Comparison of ENCODE assay signal across 10 cellular contexts in genomic region chr15:25416693-25417092, GRCh38. TPM values are rescaled to one million over a fixed set of nuclear protein-coding genes. Genes with fewer than 3 reads are reported as not detected.
A peak's percentile ranks its signal among the peaks of the same experiment; 100 is the strongest.
DNase-seq lines count a peak whose midpoint lies in the region; ATAC-seq lines count a peak whose summit lies in the region.
"Had no signal": no experiment of that assay in that cellular context is flagged by ENCODE, and none has a peak within 500 bp of the region (broad histone marks: within the 10 kb centered on the region; RNA-seq: fewer than 3 reads in every experiment).

No MANE protein-coding gene starts in this region.

- DNase-seq in NCI-H2029 (lab: John Stamatoyannopoulos, UW) = peak; percentile 38
- peak; percentile 76 for DNase-seq in kidney glomerular epithelial cell (lab: John Stamatoyannopoulos, UW)
- DNase-seq in cortex of kidney (lab: John Stamatoyannopoulos, UW) = no peak
- DNase-seq in retina = no peak
- no peak for DNase-seq in Right ventricle myocardium inferior (ENCODE audit: missing footprints)
- DNase-seq in effector memory CD4-positive, alpha-beta T cell = no peak
- DNase-seq: GDM1 had no signal

- H3K4me1 ChIP-seq in effector memory CD4-positive, alpha-beta T cell (ENCODE audit: control insufficient read depth, insufficient read depth, low read length, poor library complexity, severe bottlenecking) = peaks cover 9% of the 10 kb centered on the region

- no peak overlapping the region for H3K27ac ChIP-seq in effector memory CD4-positive, alpha-beta T cell (ENCODE audit: insufficient read depth, low read length, poor library complexity, severe bottlenecking)
- H3K27ac ChIP-seq: gastroesophageal sphincter had no signal

- no peaks in the 10 kb centered on the region for H3K36me3 ChIP-seq in effector memory CD4-positive, alpha-beta T cell (ENCODE audit: control insufficient read depth, insufficient read depth, low read length)

- no peaks in the 10 kb centered on the region for H3K27me3 ChIP-seq in effector memory CD4-positive, alpha-beta T cell (replicated peaks; ENCODE audit: control insufficient read depth, insufficient read depth, low read length, poor library complexity, severe bottlenecking)
- H3K27me3 ChIP-seq: gastroesophageal sphincter had no signal

- intact Hi-C loops in Right ventricle myocardium inferior (cut with DNase I) = no loop called here

- H3K4me3 ChIP-seq in effector memory CD4-positive, alpha-beta T cell (ENCODE audit: insufficient read depth, low read depth, low read length, poor library complexity, severe bottlenecking) = no peak overlapping the region
- H3K4me3 ChIP-seq: gastroesophageal sphincter had no signal

- no peaks in the 10 kb centered on the region for H3K9me3 ChIP-seq in effector memory CD4-positive, alpha-beta T cell (ENCODE audit: control insufficient read depth, low read length)
- H3K9me3 ChIP-seq: gastroesophageal sphincter had no signal

- peak; percentile 65 for ATAC-seq in GM18502 (IDR thresholded peaks at IDR 0.05; ENCODE audit: poor library complexity, unreplicated experiment)
- ATAC-seq in GM21619 (IDR thresholded peaks at IDR 0.05; ENCODE audit: unreplicated experiment) = peak; percentile 72
- ATAC-seq in Right ventricle myocardium inferior = no peak
- ATAC-seq: gastroesophageal sphincter had no signal

RNA-seq across cellular contexts. Expression of gene UBE3A, which starts 22.1 kb away (rescaled TPM):
- total RNA-seq in Right ventricle myocardium inferior = 104 TPM

Comparison
In these comparisons a context has a peak if more than half of its experiments do, and no peak if none do; other contexts are left out.
1. DNase-seq: peak in NCI-H2029 (single experiment) and kidney glomerular epithelial cell (single experiment); none in cortex of kidney (single experiment), retina (single experiment), Right ventricle myocardium inferior (single experiment) and effector memory CD4-positive, alpha-beta T cell (0 of 3).